ENCODE assay signal across 1 cellular context in the genomic region with DNA sequence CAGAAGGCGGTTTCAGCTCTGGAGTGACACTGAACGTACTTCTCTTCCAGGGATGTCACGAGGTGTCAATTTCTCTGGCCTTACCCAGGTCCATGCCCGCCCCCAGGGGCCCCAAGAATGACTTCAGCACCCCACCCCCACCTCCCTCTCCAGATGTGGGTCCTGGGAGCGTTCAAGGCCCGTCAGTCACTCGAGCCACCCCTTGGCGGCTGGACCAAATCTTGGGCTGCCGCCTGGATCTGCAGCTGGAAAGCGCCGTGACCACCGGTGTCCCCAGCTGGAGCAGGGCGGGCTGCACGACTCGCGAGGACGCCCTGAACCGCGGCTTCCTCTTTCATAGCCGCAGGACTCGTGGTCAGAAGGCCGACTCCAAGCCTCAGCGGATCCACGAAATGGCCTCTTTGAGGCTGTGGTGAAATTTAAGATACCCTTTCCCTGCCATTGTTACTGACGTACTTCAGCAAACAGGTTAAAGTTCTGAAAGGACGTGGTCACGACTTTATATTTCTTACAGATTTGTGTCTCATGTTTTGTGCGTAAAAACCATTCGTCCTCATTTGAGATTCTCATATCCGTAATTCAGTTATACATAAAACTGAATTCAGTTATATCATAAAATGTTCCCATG.
TF ChIP-seq lines count a peak whose summit lies in the region.

No MANE protein-coding gene starts in this region.

TF ChIP-seq in IMR-90, 13 proteins besides CTCF, POLR2A, EP300 and RAD21 (continued from another document):
- no peak for TF ChIP-seq NFE2L2 (IDR thresholded peaks at IDR 0.05; ENCODE audit: low read depth, low read length)
